Comparison of ENCODE assay signal across 13 cellular contexts in genomic region chr3:152219225-152219624, GRCh38. TPM values are rescaled to one million over a fixed set of nuclear protein-coding genes. Genes with fewer than 3 reads are reported as not detected.
DNase-seq lines count a peak whose midpoint lies in the region; ATAC-seq and TF ChIP-seq lines count a peak whose summit lies in the region.
"Had no signal": no experiment of that assay in that cellular context is flagged by ENCODE, and none has a peak within 500 bp of the region (broad histone marks: within the 10 kb centered on the region; RNA-seq: fewer than 3 reads in every experiment).

No MANE protein-coding gene starts in this region.

- H3K27me3 Mint-ChIP-seq in activated CD8-positive, alpha-beta T cell treated with anti-CD3 and anti-CD28 coated beads for 36 hours = no peaks in the 10 kb centered on the region
- H3K27me3 Mint-ChIP-seq in activated CD8-positive, alpha-beta T cell treated with anti-CD3 and anti-CD28 coated beads, Interleukin-2, amount 10 ng/mL, durations not matched to agents 7 days and 5 days (ENCODE audit: low read depth) = no peaks in the 10 kb centered on the region
- H3K27me3 Mint-ChIP-seq in T-cell = no peaks in the 10 kb centered on the region

- H3K27ac ChIP-seq in stomach smooth muscle (ENCODE audit: low read length) = peak overlapping the region; percentile 64
- H3K27ac ChIP-seq: left ventricle myocardium inferior had no signal

- intact Hi-C loops in activated CD8-positive, alpha-beta T cell treated with anti-CD3 and anti-CD28 coated beads for 36 hours (cut with micrococcal nuclease) = no loop called here

- no peak for DNase-seq in activated CD8-positive, alpha-beta T cell treated with anti-CD3 and anti-CD28 coated beads for 36 hours
- DNase-seq in activated CD8-positive, alpha-beta T cell treated with anti-CD3 and anti-CD28 coated beads, Interleukin-2, amount 10 ng/mL, durations not matched to agents 7 days and 5 days = no peak
- no peak for DNase-seq in T-cell
- peak; percentile 16 to 53 for DNase-seq in foreskin fibroblast
- no peak for DNase-seq in NCI-H1694 treated with DMSO at 0.1 percent for 48 hours (lab: John Stamatoyannopoulos, UW)
- DNase-seq in SW480 (ENCODE audit: low spot score) = no peak
- DNase-seq: activated CD4-positive, CD25-positive, alpha-beta regulatory T cell; activated effector memory CD4-positive, alpha-beta T cell treated with Interleukin-2 at 50 U/mL for 16 hours; caudate nucleus; left ventricle myocardium inferior; spleen had no signal

- no peaks in the 10 kb centered on the region for H3K9me3 ChIP-seq in stomach smooth muscle (ENCODE audit: control insufficient read depth in 2 of 2, low read length in 2 of 2)
- H3K9me3 ChIP-seq: left ventricle myocardium inferior, spleen had no signal

- no peak overlapping the region for H3K4me3 ChIP-seq in foreskin fibroblast (ENCODE audit: low read depth in 1 of 2, low read length in 2 of 2)
- H3K4me3 ChIP-seq in stomach smooth muscle (ENCODE audit: low read length in 2 of 2) = peak overlapping the region in 1 of 2 donors; percentile 6
- H3K4me3 ChIP-seq: left ventricle myocardium inferior had no signal

- CTCF ChIA-PET in activated CD8-positive, alpha-beta T cell treated with anti-CD3 and anti-CD28 coated beads for 36 hours (lab: Charles Lee) = interaction anchor here (1.3 to 3.2 kb wide), 3 partner anchors 9 to 19 kb away, joined by 4 to 11 read pairs (median 4); no protein-coding TSS in a partner anchor
- CTCF ChIA-PET in activated CD8-positive, alpha-beta T cell treated with anti-CD3 and anti-CD28 coated beads, Interleukin-2, amount 10 ng/mL, durations not matched to agents 7 days and 5 days (lab: Charles Lee) = interaction anchor here (0.8 to 3.3 kb wide), 7 partner anchors 10 to 35 kb away, joined by 3 to 11 read pairs (median 5); no protein-coding TSS in a partner anchor
- CTCF ChIA-PET in T-cell (lab: Charles Lee) = no interaction called here

- peaks cover 3% of the 10 kb centered on the region for H3K36me3 Mint-ChIP-seq in activated CD8-positive, alpha-beta T cell treated with anti-CD3 and anti-CD28 coated beads for 36 hours (ENCODE audit: low read depth)
- peaks cover 3% of the 10 kb centered on the region for H3K36me3 Mint-ChIP-seq in activated CD8-positive, alpha-beta T cell treated with anti-CD3 and anti-CD28 coated beads, Interleukin-2, amount 10 ng/mL, durations not matched to agents 7 days and 5 days (ENCODE audit: low read depth)
- H3K36me3 Mint-ChIP-seq in T-cell = no peaks in the 10 kb centered on the region

- H3K9me3 Mint-ChIP-seq in activated CD8-positive, alpha-beta T cell treated with anti-CD3 and anti-CD28 coated beads for 36 hours = peaks cover 2% of the 10 kb centered on the region
- no peaks in the 10 kb centered on the region for H3K9me3 Mint-ChIP-seq in activated CD8-positive, alpha-beta T cell treated with anti-CD3 and anti-CD28 coated beads, Interleukin-2, amount 10 ng/mL, durations not matched to agents 7 days and 5 days (ENCODE audit: insufficient read depth)
- H3K9me3 Mint-ChIP-seq in T-cell = no peaks in the 10 kb centered on the region

- TF ChIP-seq CTCF in activated CD8-positive, alpha-beta T cell treated with anti-CD3 and anti-CD28 coated beads for 36 hours (IDR thresholded peaks at IDR 0.05) = no peak
- no peak for TF ChIP-seq CTCF in foreskin fibroblast (IDR thresholded peaks at IDR 0.05; ENCODE audit: low read depth, low read length)

- peak overlapping the region; percentile 7 to 15 for H3K9ac ChIP-seq in stomach smooth muscle (ENCODE audit: low read length in 2 of 2)

- H3K4me3 Mint-ChIP-seq in activated CD8-positive, alpha-beta T cell treated with anti-CD3 and anti-CD28 coated beads for 36 hours = peak overlapping the region; percentile 74
- H3K4me3 Mint-ChIP-seq in activated CD8-positive, alpha-beta T cell treated with anti-CD3 and anti-CD28 coated beads, Interleukin-2, amount 10 ng/mL, durations not matched to agents 7 days and 5 days = no peak overlapping the region
- peak overlapping the region; percentile 69 to 79 (median 74) for H3K4me3 Mint-ChIP-seq in T-cell

- ATAC-seq in activated CD8-positive, alpha-beta T cell treated with anti-CD3 and anti-CD28 coated beads for 36 hours = no peak
- no peak for ATAC-seq in activated CD8-positive, alpha-beta T cell treated with anti-CD3 and anti-CD28 coated beads, Interleukin-2, amount 10 ng/mL, durations not matched to agents 7 days and 5 days
- ATAC-seq in T-cell (replicated peaks in 1 of 4) = peak in 2 of 4 experiments; percentile 35 to 47
- no peak for ATAC-seq in GM18517 (IDR thresholded peaks at IDR 0.05; ENCODE audit: unreplicated experiment)

- peak overlapping the region; percentile 28 for H3K27ac Mint-ChIP-seq in activated CD8-positive, alpha-beta T cell treated with anti-CD3 and anti-CD28 coated beads for 36 hours
- no peak overlapping the region for H3K27ac Mint-ChIP-seq in activated CD8-positive, alpha-beta T cell treated with anti-CD3 and anti-CD28 coated beads, Interleukin-2, amount 10 ng/mL, durations not matched to agents 7 days and 5 days
- peak overlapping the region; percentile 79 to 97 for H3K27ac Mint-ChIP-seq in T-cell

- no peaks in the 10 kb centered on the region for H3K27me3 ChIP-seq in stomach smooth muscle (ENCODE audit: control insufficient read depth in 1 of 2, insufficient read depth in 2 of 2, low read length in 2 of 2)
- H3K27me3 ChIP-seq: spleen had no signal

- POLR2A ChIA-PET in activated CD8-positive, alpha-beta T cell treated with anti-CD3 and anti-CD28 coated beads for 36 hours (lab: Charles Lee) = interaction anchor here (1.2 to 2.6 kb wide), 3 partner anchors 10 to 50 kb away, joined by 5 to 13 read pairs (median 11); no protein-coding TSS in a partner anchor
- POLR2A ChIA-PET in activated CD8-positive, alpha-beta T cell treated with anti-CD3 and anti-CD28 coated beads, Interleukin-2, amount 10 ng/mL, durations not matched to agents 7 days and 5 days (lab: Charles Lee) = interaction anchor here (0.6 to 2.0 kb wide), 5 partner anchors 9 to 596 kb away, joined by 3 to 9 read pairs (median 3); no protein-coding TSS in a partner anchor
- POLR2A ChIA-PET in T-cell (lab: Charles Lee) = interaction anchor here (1.0 to 1.3 kb wide), 3 partner anchors 10 to 15 kb away, joined by 4 to 5 read pairs (median 5); no protein-coding TSS in a partner anchor

- peaks cover 13% of the 10 kb centered on the region for H3K4me1 ChIP-seq in stomach smooth muscle (ENCODE audit: control insufficient read depth, insufficient read depth, low read length)

- no peaks in the 10 kb centered on the region for H3K36me3 ChIP-seq in stomach smooth muscle (ENCODE audit: control insufficient read depth in 2 of 2, insufficient read depth in 2 of 2, low read length in 2 of 2)
- H3K36me3 ChIP-seq: left ventricle myocardium inferior, spleen had no signal

- peaks cover 58% of the 10 kb centered on the region for H3K4me1 Mint-ChIP-seq in activated CD8-positive, alpha-beta T cell treated with anti-CD3 and anti-CD28 coated beads for 36 hours (ENCODE audit: low read depth)
- peaks cover 61% of the 10 kb centered on the region for H3K4me1 Mint-ChIP-seq in activated CD8-positive, alpha-beta T cell treated with anti-CD3 and anti-CD28 coated beads, Interleukin-2, amount 10 ng/mL, durations not matched to agents 7 days and 5 days (ENCODE audit: low read depth)
- H3K4me1 Mint-ChIP-seq in T-cell = peaks cover 63 to 70% (median 69%) of the 10 kb centered on the region in 3 donors

RNA-seq across cellular contexts. Expression of gene MBNL1, which starts 49.5 kb away (rescaled TPM):
- 100 to 1,000 TPM; 341 to 360 TPM for total RNA-seq in activated CD8-positive, alpha-beta T cell treated with anti-CD3 and anti-CD28 coated beads for 36 hours
- 100 to 1,000 TPM; 469 to 504 TPM for total RNA-seq in activated CD8-positive, alpha-beta T cell treated with anti-CD3 and anti-CD28 coated beads, Interleukin-2, amount 10 ng/mL, durations not matched to agents 7 days and 5 days
- total RNA-seq in T-cell = 100 to 1,000 TPM; 408 to 705 (median 423) TPM

Comparison
In these comparisons a context has a peak if more than half of its experiments do, and no peak if none do; other contexts are left out.
1. DNase-seq: peak in foreskin fibroblast (2 of 2); none in activated CD8-positive, alpha-beta T cell treated with anti-CD3 and anti-CD28 coated beads for 36 hours (single experiment), activated CD8-positive, alpha-beta T cell treated with anti-CD3 and anti-CD28 coated beads, Interleukin-2, amount 10 ng/mL, durations not matched to agents 7 days and 5 days (single experiment), T-cell (0 of 34), NCI-H1694 treated with DMSO at 0.1 percent for 48 hours (single experiment) and SW480 (single experiment).
2. CTCF ChIA-PET loops: an anchor here in activated CD8-positive, alpha-beta T cell treated with anti-CD3 and anti-CD28 coated beads for 36 hours (1.3 to 3.2 kb wide) and activated CD8-positive, alpha-beta T cell treated with anti-CD3 and anti-CD28 coated beads, Interleukin-2, amount 10 ng/mL, durations not matched to agents 7 days and 5 days (0.8 to 3.3 kb wide); none called in T-cell.